8 cellular contexts compared by ENCODE assay signal in the genomic region with DNA sequence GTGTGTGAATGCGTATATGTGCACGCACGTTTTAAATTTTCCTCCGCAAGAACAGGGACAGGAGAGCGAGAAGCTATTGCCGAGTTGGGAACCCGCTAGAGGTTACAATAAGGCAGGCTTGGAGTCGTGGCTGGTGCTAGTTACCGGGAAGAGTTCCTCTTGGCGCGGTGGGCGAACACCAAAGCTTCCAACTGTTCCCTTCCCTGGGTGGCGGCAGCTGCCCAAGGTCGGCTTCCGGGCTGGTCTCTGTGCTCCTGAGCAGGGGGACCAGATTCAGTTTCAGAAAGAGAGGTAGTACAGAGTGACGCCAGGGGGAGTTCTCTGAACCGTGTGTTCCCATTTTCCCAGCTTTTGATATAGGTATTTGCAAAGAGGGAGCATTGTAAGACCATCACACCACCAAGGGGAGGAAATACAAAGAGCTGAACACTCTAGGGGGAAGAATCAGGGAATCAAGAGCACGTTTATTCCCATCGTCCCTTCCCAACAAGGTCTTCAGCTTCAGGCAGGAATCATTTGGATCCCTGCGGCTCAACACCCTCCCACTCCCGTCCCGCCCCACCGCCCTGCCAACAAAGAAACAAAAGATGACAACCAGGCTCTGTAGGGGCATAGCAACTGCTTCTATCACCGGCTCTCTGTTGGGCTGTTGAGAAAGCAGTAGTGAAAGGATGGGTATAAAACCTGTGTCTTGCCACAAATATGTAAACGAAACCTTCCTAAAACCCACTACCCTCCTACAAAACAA.
A peak's percentile ranks its signal among the peaks of the same experiment; 100 is the strongest.
DNase-seq lines count a peak whose midpoint lies in the region; ATAC-seq, FAIRE-seq and TF ChIP-seq lines count a peak whose summit lies in the region.

No MANE protein-coding gene starts in this region.

- ATAC-seq in gastrocnemius medialis (no peak), HG03095 (IDR thresholded peaks at IDR 0.05; ENCODE audit: unreplicated experiment) (no peak)

- H3K4me1 ChIP-seq in gastrocnemius medialis = no peaks in the 10 kb centered on the region

- no peak for TF ChIP-seq POLR2A in gastrocnemius medialis (IDR thresholded peaks at IDR 0.05)

- in situ Hi-C loops in gastrocnemius medialis (cut with MboI; ENCODE audit: low sequenced_read_pairs in 4 of 4) = no loop called here

- DNase-seq in H7 (peak; percentile 58), SK-N-DZ (ENCODE audit: low spot score) (peak; percentile 12), head of caudate nucleus (peak in 32 of 42 donors; percentile 2 to 48 (median 18)), gastrocnemius medialis (peak in 1 of 2 donors; percentile 8), GM19238 (ENCODE audit: insufficient read length, low spot score) (no peak), D721Med (ENCODE audit: insufficient read length, low spot score) (no peak), NCI-H526 treated with DMSO at 0.1 percent for 48 hours (lab: John Stamatoyannopoulos, UW) (no peak)

- peaks cover 0 to 3% (median 0%) of the 10 kb centered on the region in 3 donors for H3K9me3 ChIP-seq in gastrocnemius medialis

- no peak for FAIRE-seq in D721Med (lab: Jason Lieb, UNC)

- peak overlapping the region; percentile 72 for H3K4me3 ChIP-seq in H7 (ENCODE audit: insufficient read depth, low read depth, low read length)
- H3K4me3 ChIP-seq in gastrocnemius medialis = peak overlapping the region; percentile 32 to 48 (median 42)

- peaks cover 26% of the 10 kb centered on the region for H3K27me3 ChIP-seq in H7 (ENCODE audit: control insufficient read depth, insufficient read depth, low read length)
- H3K27me3 ChIP-seq in gastrocnemius medialis = peaks cover 0 to 26% (median 17%) of the 10 kb centered on the region in 3 donors

- TF ChIP-seq CTCF in gastrocnemius medialis (IDR thresholded peaks at IDR 0.05 in 4 of 5, conservative IDR thresholded peaks at IDR 0.05 in 1 of 5) (no peak), D721Med (IDR thresholded peaks at IDR 0.05; ENCODE audit: insufficient read depth, missing control alignments) (no peak)

- intact Hi-C loops in head of caudate nucleus (cut with DNase I) = no loop called here
- intact Hi-C loops in gastrocnemius medialis (cut with DNase I; ENCODE audit: low total_unique reads) = loop anchor here (5.0 kb wide), 1 partner anchor 349 kb away; no protein-coding TSS in a partner anchor

- peak overlapping the region in 1 of 4 donors; percentile 44 for H3K27ac ChIP-seq in gastrocnemius medialis

- H3K36me3 ChIP-seq in H7 (replicated peaks; ENCODE audit: control insufficient read depth, insufficient read depth, low read length) (no peaks in the 10 kb centered on the region), gastrocnemius medialis (no peaks in the 10 kb centered on the region)

Comparison
In these comparisons a context has a peak if more than half of its experiments do, and no peak if none do; other contexts are left out.
1. DNase-seq: peak in H7 (single experiment), SK-N-DZ (single experiment) and head of caudate nucleus (32 of 42); none in GM19238 (single experiment), D721Med (single experiment) and NCI-H526 treated with DMSO at 0.1 percent for 48 hours (single experiment).